Comparison of ENCODE assay signal across 18 cellular contexts in the genomic region with DNA sequence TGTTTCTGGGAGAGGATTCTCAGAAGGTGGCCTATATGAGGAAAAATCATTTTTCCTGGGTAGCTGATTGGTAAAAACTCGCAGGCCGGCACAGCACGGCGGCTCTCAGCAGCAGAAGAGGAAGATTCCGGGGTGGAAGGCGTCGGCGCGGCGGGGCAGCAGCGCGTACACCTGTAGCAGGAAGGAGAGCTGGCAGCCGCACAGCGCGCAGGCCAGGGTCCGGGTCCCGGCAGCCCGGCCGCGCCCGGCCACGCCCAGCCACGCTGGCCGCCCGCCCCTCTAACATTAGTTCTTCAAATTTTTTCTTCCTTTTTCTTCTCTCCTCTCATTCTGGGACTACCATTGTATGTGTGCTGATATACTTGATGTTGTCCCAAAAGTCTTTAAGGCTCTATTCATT. TPM values are rescaled to one million over a fixed set of nuclear protein-coding genes. Genes with fewer than 3 reads are reported as not detected.
DNase-seq lines count a peak whose midpoint lies in the region; ATAC-seq and TF ChIP-seq lines count a peak whose summit lies in the region.
"Had no signal": no experiment of that assay in that cellular context is flagged by ENCODE, and none has a peak within 500 bp of the region (broad histone marks: within the 10 kb centered on the region; RNA-seq: fewer than 3 reads in every experiment).

No MANE protein-coding gene starts in this region.

- peaks cover 11% of the 10 kb centered on the region for H3K27me3 Mint-ChIP-seq in activated naive CD4-positive, alpha-beta T cell treated with anti-CD3 and anti-CD28 coated beads, Interleukin-2, amount 50 U/mL, for 24 hours
- H3K27me3 Mint-ChIP-seq in WTC11 (ENCODE audit: low read depth), result no peaks in the 10 kb centered on the region; the same call in 1 of the 2 replicates

- no peak for TF ChIP-seq EP300 in esophagus muscularis mucosa (IDR thresholded peaks at IDR 0.05)

- H3K9me3 ChIP-seq in OCI-LY3 (ENCODE audit: insufficient read depth, low read length), result peaks cover 15% of the 10 kb centered on the region
- H3K9me3 ChIP-seq in esophagus muscularis mucosa, result peaks cover 0 to 27% (median 8%) of the 10 kb centered on the region in 4 donors

- H3K27ac Mint-ChIP-seq in activated naive CD4-positive, alpha-beta T cell treated with anti-CD3 and anti-CD28 coated beads, Interleukin-2, amount 50 U/mL, for 24 hours, result peak overlapping the region; percentile 83
- no peak overlapping the region for H3K27ac Mint-ChIP-seq in WTC11
- H3K27ac Mint-ChIP-seq: B cell; CD4-positive, alpha-beta memory T cell; CD4-positive, CD25-positive, alpha-beta regulatory T cell had no signal

- H3K9ac ChIP-seq in OCI-LY3 (ENCODE audit: low read length), result no peak overlapping the region

- H2AFZ ChIP-seq in OCI-LY3 (ENCODE audit: low read depth, low read length), result no peak overlapping the region

- H3K27me3 ChIP-seq in OCI-LY3 (ENCODE audit: low read depth, low read length) (no peaks in the 10 kb centered on the region), esophagus muscularis mucosa (no peaks in the 10 kb centered on the region)

- H3K4me3 Mint-ChIP-seq in activated naive CD4-positive, alpha-beta T cell treated with anti-CD3 and anti-CD28 coated beads, Interleukin-2, amount 50 U/mL, for 24 hours, result no peak overlapping the region
- H3K4me3 Mint-ChIP-seq in WTC11, result no peak overlapping the region
- H3K4me3 Mint-ChIP-seq: B cell; CD4-positive, alpha-beta memory T cell; CD4-positive, CD25-positive, alpha-beta regulatory T cell; CD8-positive, alpha-beta memory T cell had no signal

- no peak for ATAC-seq in WTC11
- ATAC-seq in GM21447 (IDR thresholded peaks at IDR 0.05; ENCODE audit: unreplicated experiment), result no peak
- ATAC-seq: A549 had no signal

- H3K4me3 ChIP-seq in OCI-LY3 (ENCODE audit: low read length) (no peak overlapping the region), esophagus muscularis mucosa (no peak overlapping the region)
- H3K4me3 ChIP-seq: A549 had no signal

- intact Hi-C loops in esophagus muscularis mucosa (cut with DNase I), result no loop called here

- H3K36me3 Mint-ChIP-seq in activated naive CD4-positive, alpha-beta T cell treated with anti-CD3 and anti-CD28 coated beads, Interleukin-2, amount 50 U/mL, for 24 hours, result peaks cover 2% of the 10 kb centered on the region
- H3K36me3 Mint-ChIP-seq in WTC11, result no peaks in the 10 kb centered on the region
- H3K36me3 Mint-ChIP-seq: CD14-positive monocyte; CD4-positive, alpha-beta memory T cell; CD4-positive, CD25-positive, alpha-beta regulatory T cell had no signal

- no peak for DNase-seq in activated naive CD4-positive, alpha-beta T cell treated with Interleukin-2 at 50 U/mL for 16 hours
- peak; percentile 47 for DNase-seq in esophagus muscularis mucosa (ENCODE audit: extremely low spot score)
- DNase-seq in WTC11 (ENCODE audit: low spot score), result no peak
- DNase-seq: AML-193; C1 segment of cervical spinal cord; CD4-positive, alpha-beta memory T cell; CD4-positive, CD25-positive, alpha-beta regulatory T cell; CD8-positive, alpha-beta memory T cell; COR-L47; DMS79 treated with DMSO at 0.1 percent for 48 hours; GF-D8 had no signal

- H4K20me1 ChIP-seq in OCI-LY3 (ENCODE audit: insufficient read depth, low read length), result no peaks in the 10 kb centered on the region

- TF ChIP-seq CTCF in OCI-LY3 (IDR thresholded peaks at IDR 0.05; ENCODE audit: low read depth, low read length) (no peak), esophagus muscularis mucosa (IDR thresholded peaks at IDR 0.05) (no peak), WTC11 (IDR thresholded peaks at IDR 0.05) (no peak)

- H3K4me1 Mint-ChIP-seq in activated naive CD4-positive, alpha-beta T cell treated with anti-CD3 and anti-CD28 coated beads, Interleukin-2, amount 50 U/mL, for 24 hours, result peaks cover 4% of the 10 kb centered on the region
- H3K4me1 Mint-ChIP-seq in WTC11, result peaks cover 4% of the 10 kb centered on the region; the same call in 1 of the 2 replicates
- H3K4me1 Mint-ChIP-seq: B cell; CD4-positive, alpha-beta memory T cell; CD4-positive, CD25-positive, alpha-beta regulatory T cell; CD8-positive, alpha-beta memory T cell had no signal

- 0 out of 2 replicates have a peak overlapping the region, but pooled peaks have one; percentile 9 for H3K27ac ChIP-seq in OCI-LY3 (ENCODE audit: low read length)
- no peak overlapping the region for H3K27ac ChIP-seq in esophagus muscularis mucosa (replicated peaks in 1 of 4)
- H3K27ac ChIP-seq: 22Rv1, A549 had no signal

- no peak for TF ChIP-seq POLR2A in esophagus muscularis mucosa (IDR thresholded peaks at IDR 0.05; ENCODE audit: low read depth)

- CTCF ChIA-PET in WTC11 (lab: Charles Lee), result no interaction called here

- peaks cover 7% of the 10 kb centered on the region for H3K4me1 ChIP-seq in OCI-LY3 (ENCODE audit: low read length)
- H3K4me1 ChIP-seq in esophagus muscularis mucosa, result no peaks in the 10 kb centered on the region
- H3K4me1 ChIP-seq: A549 had no signal

- POLR2A ChIA-PET in WTC11 (lab: Charles Lee), result no interaction called here

- H3K4me2 ChIP-seq in OCI-LY3 (ENCODE audit: low read length), result no peak overlapping the region
- H3K4me2 ChIP-seq: A549 had no signal

- H3K9me3 Mint-ChIP-seq in activated naive CD4-positive, alpha-beta T cell treated with anti-CD3 and anti-CD28 coated beads, Interleukin-2, amount 50 U/mL, for 24 hours, result peaks cover 15% of the 10 kb centered on the region
- H3K9me3 Mint-ChIP-seq in WTC11, result peaks cover 5% of the 10 kb centered on the region

- peaks cover 13% of the 10 kb centered on the region for H3K36me3 ChIP-seq in OCI-LY3 (replicated peaks; ENCODE audit: low read depth, low read length)
- no peaks in the 10 kb centered on the region for H3K36me3 ChIP-seq in esophagus muscularis mucosa

- 82% methylated on average over 24 of the region's 25 CpGs for WGBS in esophagus muscularis mucosa

- H3K79me2 ChIP-seq in OCI-LY3 (ENCODE audit: low read length), result no peaks in the 10 kb centered on the region

TF ChIP-seq in WTC11, 78 proteins besides CTCF, POLR2A, EP300 and RAD21 (continues in another document):
- TF ChIP-seq, protein P1, sequence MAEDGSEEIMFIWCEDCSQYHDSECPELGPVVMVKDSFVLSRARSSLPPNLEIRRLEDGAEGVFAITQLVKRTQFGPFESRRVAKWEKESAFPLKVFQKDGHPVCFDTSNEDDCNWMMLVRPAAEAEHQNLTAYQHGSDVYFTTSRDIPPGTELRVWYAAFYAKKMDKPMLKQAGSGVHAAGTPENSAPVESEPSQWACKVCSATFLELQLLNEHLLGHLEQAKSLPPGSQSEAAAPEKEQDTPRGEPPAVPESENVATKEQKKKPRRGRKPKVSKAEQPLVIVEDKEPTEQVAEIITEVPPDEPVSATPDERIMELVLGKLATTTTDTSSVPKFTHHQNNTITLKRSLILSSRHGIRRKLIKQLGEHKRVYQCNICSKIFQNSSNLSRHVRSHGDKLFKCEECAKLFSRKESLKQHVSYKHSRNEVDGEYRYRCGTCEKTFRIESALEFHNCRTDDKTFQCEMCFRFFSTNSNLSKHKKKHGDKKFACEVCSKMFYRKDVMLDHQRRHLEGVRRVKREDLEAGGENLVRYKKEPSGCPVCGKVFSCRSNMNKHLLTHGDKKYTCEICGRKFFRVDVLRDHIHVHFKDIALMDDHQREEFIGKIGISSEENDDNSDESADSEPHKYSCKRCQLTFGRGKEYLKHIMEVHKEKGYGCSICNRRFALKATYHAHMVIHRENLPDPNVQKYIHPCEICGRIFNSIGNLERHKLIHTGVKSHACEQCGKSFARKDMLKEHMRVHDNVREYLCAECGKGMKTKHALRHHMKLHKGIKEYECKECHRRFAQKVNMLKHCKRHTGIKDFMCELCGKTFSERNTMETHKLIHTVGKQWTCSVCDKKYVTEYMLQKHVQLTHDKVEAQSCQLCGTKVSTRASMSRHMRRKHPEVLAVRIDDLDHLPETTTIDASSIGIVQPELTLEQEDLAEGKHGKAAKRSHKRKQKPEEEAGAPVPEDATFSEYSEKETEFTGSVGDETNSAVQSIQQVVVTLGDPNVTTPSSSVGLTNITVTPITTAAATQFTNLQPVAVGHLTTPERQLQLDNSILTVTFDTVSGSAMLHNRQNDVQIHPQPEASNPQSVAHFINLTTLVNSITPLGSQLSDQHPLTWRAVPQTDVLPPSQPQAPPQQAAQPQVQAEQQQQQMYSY (CRISPR knock-in tag; IDR thresholded peaks at IDR 0.05), result no peak
- TF ChIP-seq, protein P2, sequence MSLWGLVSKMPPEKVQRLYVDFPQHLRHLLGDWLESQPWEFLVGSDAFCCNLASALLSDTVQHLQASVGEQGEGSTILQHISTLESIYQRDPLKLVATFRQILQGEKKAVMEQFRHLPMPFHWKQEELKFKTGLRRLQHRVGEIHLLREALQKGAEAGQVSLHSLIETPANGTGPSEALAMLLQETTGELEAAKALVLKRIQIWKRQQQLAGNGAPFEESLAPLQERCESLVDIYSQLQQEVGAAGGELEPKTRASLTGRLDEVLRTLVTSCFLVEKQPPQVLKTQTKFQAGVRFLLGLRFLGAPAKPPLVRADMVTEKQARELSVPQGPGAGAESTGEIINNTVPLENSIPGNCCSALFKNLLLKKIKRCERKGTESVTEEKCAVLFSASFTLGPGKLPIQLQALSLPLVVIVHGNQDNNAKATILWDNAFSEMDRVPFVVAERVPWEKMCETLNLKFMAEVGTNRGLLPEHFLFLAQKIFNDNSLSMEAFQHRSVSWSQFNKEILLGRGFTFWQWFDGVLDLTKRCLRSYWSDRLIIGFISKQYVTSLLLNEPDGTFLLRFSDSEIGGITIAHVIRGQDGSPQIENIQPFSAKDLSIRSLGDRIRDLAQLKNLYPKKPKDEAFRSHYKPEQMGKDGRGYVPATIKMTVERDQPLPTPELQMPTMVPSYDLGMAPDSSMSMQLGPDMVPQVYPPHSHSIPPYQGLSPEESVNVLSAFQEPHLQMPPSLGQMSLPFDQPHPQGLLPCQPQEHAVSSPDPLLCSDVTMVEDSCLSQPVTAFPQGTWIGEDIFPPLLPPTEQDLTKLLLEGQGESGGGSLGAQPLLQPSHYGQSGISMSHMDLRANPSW (CRISPR knock-in tag; conservative IDR thresholded peaks at IDR 0.05; ENCODE audit: low read depth), result no peak
- TF ChIP-seq ZNF425 (CRISPR knock-in tag; conservative IDR thresholded peaks at IDR 0.05), result no peak

RNA-seq across cellular contexts. Expression of gene ZNF618, which starts 24.8 kb away (rescaled TPM):
- 1 to 10 TPM; 1.2 to 4.5 (median 2.6) TPM for total RNA-seq in esophagus muscularis mucosa
- total RNA-seq in WTC11 (2021), result 21.5 to 23.9 TPM (median 22.0 TPM) in 3 replicates
